In genomic region chr12:26937443-26937862, GRCh38 we compare ENCODE assay signal across 8 cellular contexts. TPM values are rescaled to one million over a fixed set of nuclear protein-coding genes. Genes with fewer than 3 reads are reported as not detected.
DNase-seq lines count a peak whose midpoint lies in the region; ATAC-seq lines count a peak whose summit lies in the region.

No MANE protein-coding gene starts in this region.

- ATAC-seq in HG02981 (IDR thresholded peaks at IDR 0.05; ENCODE audit: unreplicated experiment) = no peak

- H3K4me3 Mint-ChIP-seq in T-helper 2 cell treated with Interferon-gamma antibody and Interleukin-4, amounts not matched to agents 5 μg/mL and 100 μg/mL, for 36 hours = peak overlapping the region; percentile 99
- peak overlapping the region; percentile 96 for H3K4me3 Mint-ChIP-seq in activated T-helper 1 cell treated with anti-CD3 and anti-CD28 coated beads, Interleukin-12 subunit alpha, Interleukin-12 subunit beta, Interleukin-2, Interleukin-4 antibody, amounts not matched to agents 30 ng/mL and 10 ng/mL and 1 ng/mL, durations not matched to agents 14 hours and 24 hours and 36 hours
- H3K4me3 Mint-ChIP-seq in immature natural killer cell = peak overlapping the region; percentile 97 to 100 (median 98)

- no peak for DNase-seq in T-helper 2 cell treated with Interferon-gamma antibody and Interleukin-4, amounts not matched to agents 5 μg/mL and 100 μg/mL, for 36 hours (ENCODE audit: low spot score)
- DNase-seq in T-helper 2 cell (no peak), immature natural killer cell (no peak), substantia nigra (lab: John Stamatoyannopoulos, UW) (no peak), C1 segment of cervical spinal cord (lab: John Stamatoyannopoulos, UW) (no peak)
- no peak for DNase-seq in activated T-helper 1 cell treated with anti-CD3 and anti-CD28 coated beads, Interleukin-12 subunit alpha, Interleukin-12 subunit beta, Interleukin-2, Interleukin-4 antibody, amounts not matched to agents 30 ng/mL and 10 ng/mL and 1 ng/mL, durations not matched to agents 14 hours and 24 hours and 36 hours (ENCODE audit: low spot score)
- DNase-seq in activated CD8-positive, alpha-beta memory T cell treated with anti-CD3 and anti-CD28 coated beads, Interleukin-2, amount 50 U/mL, for 48 hours = no peak

- H3K9me3 Mint-ChIP-seq in T-helper 2 cell treated with Interferon-gamma antibody and Interleukin-4, amounts not matched to agents 5 μg/mL and 100 μg/mL, for 36 hours = no peaks in the 10 kb centered on the region
- no peaks in the 10 kb centered on the region for H3K9me3 Mint-ChIP-seq in activated T-helper 1 cell treated with anti-CD3 and anti-CD28 coated beads, Interleukin-12 subunit alpha, Interleukin-12 subunit beta, Interleukin-2, Interleukin-4 antibody, amounts not matched to agents 30 ng/mL and 10 ng/mL and 1 ng/mL, durations not matched to agents 14 hours and 24 hours and 36 hours
- no peaks in the 10 kb centered on the region for H3K9me3 Mint-ChIP-seq in immature natural killer cell

- peak overlapping the region; percentile 94 for H3K27ac ChIP-seq in substantia nigra (ENCODE audit: low read depth, low read length, poor library complexity, severe bottlenecking)

- H3K27me3 Mint-ChIP-seq in T-helper 2 cell treated with Interferon-gamma antibody and Interleukin-4, amounts not matched to agents 5 μg/mL and 100 μg/mL, for 36 hours (ENCODE audit: low read depth) = no peaks in the 10 kb centered on the region
- H3K27me3 Mint-ChIP-seq in activated T-helper 1 cell treated with anti-CD3 and anti-CD28 coated beads, Interleukin-12 subunit alpha, Interleukin-12 subunit beta, Interleukin-2, Interleukin-4 antibody, amounts not matched to agents 30 ng/mL and 10 ng/mL and 1 ng/mL, durations not matched to agents 14 hours and 24 hours and 36 hours (ENCODE audit: insufficient read depth) = no peaks in the 10 kb centered on the region
- H3K27me3 Mint-ChIP-seq in immature natural killer cell (ENCODE audit: low read depth in 3 of 3) = peaks cover 10 to 18% (median 14%) of the 10 kb centered on the region in 3 donors

- intact Hi-C loops in activated T-helper 1 cell treated with anti-CD3 and anti-CD28 coated beads, Interleukin-12 subunit alpha, Interleukin-12 subunit beta, Interleukin-2, Interleukin-4 antibody, amounts not matched to agents 30 ng/mL and 10 ng/mL and 1 ng/mL, durations not matched to agents 14 hours and 24 hours and 36 hours (cut with micrococcal nuclease) = loop anchor here (1.0 to 10.0 kb wide), 7 partner anchors 85 to 1885 kb away; partner anchors contain the start of genes MED21 and STK38L

- H3K36me3 Mint-ChIP-seq in T-helper 2 cell treated with Interferon-gamma antibody and Interleukin-4, amounts not matched to agents 5 μg/mL and 100 μg/mL, for 36 hours (ENCODE audit: low read depth) = peaks cover 47% of the 10 kb centered on the region
- peaks cover 31% of the 10 kb centered on the region for H3K36me3 Mint-ChIP-seq in activated T-helper 1 cell treated with anti-CD3 and anti-CD28 coated beads, Interleukin-12 subunit alpha, Interleukin-12 subunit beta, Interleukin-2, Interleukin-4 antibody, amounts not matched to agents 30 ng/mL and 10 ng/mL and 1 ng/mL, durations not matched to agents 14 hours and 24 hours and 36 hours (ENCODE audit: low read depth)
- H3K36me3 Mint-ChIP-seq in immature natural killer cell = peaks cover 0 to 4% (median 0%) of the 10 kb centered on the region in 3 donors

- peak overlapping the region; percentile 94 for H3K27ac Mint-ChIP-seq in T-helper 2 cell treated with Interferon-gamma antibody and Interleukin-4, amounts not matched to agents 5 μg/mL and 100 μg/mL, for 36 hours
- peak overlapping the region; percentile 96 for H3K27ac Mint-ChIP-seq in activated T-helper 1 cell treated with anti-CD3 and anti-CD28 coated beads, Interleukin-12 subunit alpha, Interleukin-12 subunit beta, Interleukin-2, Interleukin-4 antibody, amounts not matched to agents 30 ng/mL and 10 ng/mL and 1 ng/mL, durations not matched to agents 14 hours and 24 hours and 36 hours
- H3K27ac Mint-ChIP-seq in immature natural killer cell = peak overlapping the region; percentile 94 to 100 (median 99)

- H3K4me1 Mint-ChIP-seq in T-helper 2 cell treated with Interferon-gamma antibody and Interleukin-4, amounts not matched to agents 5 μg/mL and 100 μg/mL, for 36 hours (ENCODE audit: low read depth) = peaks cover 52% of the 10 kb centered on the region
- H3K4me1 Mint-ChIP-seq in activated T-helper 1 cell treated with anti-CD3 and anti-CD28 coated beads, Interleukin-12 subunit alpha, Interleukin-12 subunit beta, Interleukin-2, Interleukin-4 antibody, amounts not matched to agents 30 ng/mL and 10 ng/mL and 1 ng/mL, durations not matched to agents 14 hours and 24 hours and 36 hours (ENCODE audit: low read depth) = peaks cover 82% of the 10 kb centered on the region
- H3K4me1 Mint-ChIP-seq in immature natural killer cell = peaks cover 76 to 85% of the 10 kb centered on the region in 2 donors

RNA-seq across cellular contexts. Expression of gene INTS13, which starts 0.3 kb away (rescaled TPM):
- total RNA-seq in activated T-helper 1 cell treated with anti-CD3 and anti-CD28 coated beads, Interleukin-12 subunit alpha, Interleukin-12 subunit beta, Interleukin-2, Interleukin-4 antibody, amounts not matched to agents 30 ng/mL and 10 ng/mL and 1 ng/mL, durations not matched to agents 14 hours and 24 hours and 36 hours = 43.8 and 52.2 TPM in 2 replicates
- 10 to 100 TPM; 11.4 to 27.2 (median 21.9) TPM for polyA plus RNA-seq in immature natural killer cell

RNA-seq across cellular contexts. Expression of gene FGFR1OP2, which starts 0.8 kb away (rescaled TPM):
- 48.3 and 49.9 TPM in 2 replicates for total RNA-seq in activated T-helper 1 cell treated with anti-CD3 and anti-CD28 coated beads, Interleukin-12 subunit alpha, Interleukin-12 subunit beta, Interleukin-2, Interleukin-4 antibody, amounts not matched to agents 30 ng/mL and 10 ng/mL and 1 ng/mL, durations not matched to agents 14 hours and 24 hours and 36 hours
- polyA plus RNA-seq in immature natural killer cell = 10 to 100 TPM; 70.7 to 95.1 (median 85.2) TPM
